1 cellular context compared by ENCODE assay signal in genomic region chr19:5880604-5881078, GRCh38.
TF ChIP-seq lines count a peak whose summit lies in the region.

No MANE protein-coding gene starts in this region.

TF ChIP-seq in HepG2, 621 proteins besides CTCF, POLR2A, EP300 and RAD21 (continued from another document and continues in another):
- TF ChIP-seq AHDC1 (CRISPR knock-in tag; IDR thresholded peaks at IDR 0.05; ENCODE audit: borderline replicate concordance) (0 out of 2 replicates have a peak, but pooled peaks have one; percentile 64), ZNF574 (CRISPR knock-in tag; IDR thresholded peaks at IDR 0.05) (no peak; the same call in 1 of the 2 replicates), HOMEZ (CRISPR knock-in tag; IDR thresholded peaks at IDR 0.05; ENCODE audit: low read depth) (no peak), ZNF292 (CRISPR knock-in tag; IDR thresholded peaks at IDR 0.05; ENCODE audit: borderline replicate concordance, low read depth) (peak; percentile 61; the same call in 1 of the 2 replicates), ZNF281 (CRISPR knock-in tag; IDR thresholded peaks at IDR 0.05; ENCODE audit: borderline replicate concordance) (peak; percentile 92), ELF3 (CRISPR knock-in tag; IDR thresholded peaks at IDR 0.05) (peak; percentile 92), ZNF770 (CRISPR knock-in tag; IDR thresholded peaks at IDR 0.05) (peak; percentile 90), PCBP1 (IDR thresholded peaks at IDR 0.05; ENCODE audit: borderline replicate concordance, low read depth, low read length) (0 out of 2 replicates have a peak, but pooled peaks have one; percentile 41), ZIK1 (CRISPR knock-in tag; IDR thresholded peaks at IDR 0.05; ENCODE audit: borderline replicate concordance, low read depth) (no peak), ZNF513 (CRISPR knock-in tag; conservative IDR thresholded peaks at IDR 0.05) (no peak), KLF15 (CRISPR knock-in tag; IDR thresholded peaks at IDR 0.05; ENCODE audit: borderline replicate concordance) (0 out of 2 replicates have a peak, but pooled peaks have one; percentile 30), ZSCAN21 (CRISPR knock-in tag; IDR thresholded peaks at IDR 0.05; ENCODE audit: borderline replicate concordance) (peak; percentile 59), GZF1 (CRISPR knock-in tag; IDR thresholded peaks at IDR 0.05) (no peak), FOXJ3 (CRISPR knock-in tag; IDR thresholded peaks at IDR 0.05; ENCODE audit: borderline replicate concordance) (0 out of 2 replicates have a peak, but pooled peaks have one; percentile 40), MEF2D (CRISPR knock-in tag; IDR thresholded peaks at IDR 0.05) (peak; percentile 100), SOX13 (IDR thresholded peaks at IDR 0.05) (peak; percentile 59; the same call in 1 of the 2 replicates), SOX13 (CRISPR knock-in tag; conservative IDR thresholded peaks at IDR 0.05 in 1 of 2, IDR thresholded peaks at IDR 0.05 in 1 of 2) (peak in 1 of 2 experiments; percentile 87; a peak in 2 of 4 replicates), ZNF562 (CRISPR knock-in tag; IDR thresholded peaks at IDR 0.05; ENCODE audit: borderline replicate concordance) (no peak), RCOR2 (CRISPR knock-in tag; IDR thresholded peaks at IDR 0.05) (peak; percentile 67; the same call in 1 of the 2 replicates), FOXP4 (CRISPR knock-in tag; IDR thresholded peaks at IDR 0.05) (peak; percentile 85), SOX6 (IDR thresholded peaks at IDR 0.05) (no peak), SOX6 (CRISPR knock-in tag; IDR thresholded peaks at IDR 0.05) (peak; percentile 91), FOXA3 (CRISPR knock-in tag; IDR thresholded peaks at IDR 0.05) (peak; percentile 67), ZFAT (CRISPR knock-in tag; conservative IDR thresholded peaks at IDR 0.05) (no peak), ZBTB37 (CRISPR knock-in tag; IDR thresholded peaks at IDR 0.05) (0 out of 2 replicates have a peak, but pooled peaks have one; percentile 53), ZGPAT (CRISPR knock-in tag; IDR thresholded peaks at IDR 0.05) (peak; percentile 93), CREB1 (IDR thresholded peaks at IDR 0.05) (no peak), CREB1 (CRISPR knock-in tag; IDR thresholded peaks at IDR 0.05) (0 out of 2 replicates have a peak, but pooled peaks have one; percentile 53), MBD4 (IDR thresholded peaks at IDR 0.05; ENCODE audit: borderline replicate concordance, low read length) (no peak), ZNF605 (CRISPR knock-in tag; IDR thresholded peaks at IDR 0.05) (peak; percentile 57), ZNF788 (CRISPR knock-in tag; IDR thresholded peaks at IDR 0.05; ENCODE audit: borderline replicate concordance) (peak; percentile 41; the same call in 1 of the 2 replicates), FOXA1 (IDR thresholded peaks at IDR 0.05) (no peak), FOXA1 (CRISPR knock-in tag; IDR thresholded peaks at IDR 0.05) (peak; percentile 61)
